Comparison of ENCODE assay signal across 11 cellular contexts in genomic region chr2:69773201-69773600, GRCh38. TPM values are rescaled to one million over a fixed set of nuclear protein-coding genes. Genes with fewer than 3 reads are reported as not detected.
DNase-seq lines count a peak whose midpoint lies in the region; ATAC-seq and TF ChIP-seq lines count a peak whose summit lies in the region.
"Had no signal": no experiment of that assay in that cellular context is flagged by ENCODE, and none has a peak within 500 bp of the region (broad histone marks: within the 10 kb centered on the region; RNA-seq: fewer than 3 reads in every experiment).

No MANE protein-coding gene starts in this region.

- POLR2A ChIA-PET in activated B cell treated with CpG ODN at 0.5 μM for 24 hours (lab: Charles Lee): interaction anchor here (0.8 to 1.0 kb wide), 2 partner anchors 30 to 55 kb away, joined by 3 read pairs; no protein-coding TSS in a partner anchor

- H3K9me3 Mint-ChIP-seq in activated T-cell treated with anti-CD3 and anti-CD28 coated beads, Interleukin-2, amount 50 U/mL, for 24 hours: no peaks in the 10 kb centered on the region
- peaks cover 2% of the 10 kb centered on the region for H3K9me3 Mint-ChIP-seq in activated B cell treated with CpG ODN at 0.5 μM for 24 hours
- no peaks in the 10 kb centered on the region for H3K9me3 Mint-ChIP-seq in stimulated activated naive CD8-positive, alpha-beta T cell treated with anti-CD3 and anti-CD28 coated beads, Interleukin-15, amount 100 ng/mL, for 72 hours
- no peaks in the 10 kb centered on the region for H3K9me3 Mint-ChIP-seq in endothelial cell (ENCODE audit: unreplicated experiment)

- DNase-seq in activated T-cell treated with anti-CD3 and anti-CD28 coated beads, Interleukin-2, amount 50 U/mL, for 24 hours: no peak
- DNase-seq in activated T-cell treated with anti-CD3 and anti-CD28 coated beads, Interleukin-2, amount 50 U/mL, for 1 hour: no peak
- DNase-seq in activated B cell treated with CpG ODN at 0.5 μM for 24 hours (no peak), fibroblast of peridontal ligament (ENCODE audit: extremely low read depth) (peak; percentile 66), endothelial cell (ENCODE audit: low spot score) (no peak)
- DNase-seq in stimulated activated naive CD8-positive, alpha-beta T cell treated with anti-CD3 and anti-CD28 coated beads, Interleukin-15, amount 100 ng/mL, for 72 hours: no peak
- DNase-seq: activated CD4-positive, alpha-beta T cell treated with anti-CD3 and anti-CD28 coated beads, Interleukin-2, amount 50 U/mL, for 1 hour; C1 segment of cervical spinal cord; naive B cell had no signal

- peak overlapping the region; percentile 81 for H3K27ac Mint-ChIP-seq in activated T-cell treated with anti-CD3 and anti-CD28 coated beads, Interleukin-2, amount 50 U/mL, for 24 hours
- peak overlapping the region; percentile 66 for H3K27ac Mint-ChIP-seq in activated B cell treated with CpG ODN at 0.5 μM for 24 hours
- peak overlapping the region in 1 of 2 donors; percentile 44 for H3K27ac Mint-ChIP-seq in stimulated activated naive CD8-positive, alpha-beta T cell treated with anti-CD3 and anti-CD28 coated beads, Interleukin-15, amount 100 ng/mL, for 72 hours
- H3K27ac Mint-ChIP-seq in endothelial cell (ENCODE audit: unreplicated experiment): no peak overlapping the region

- CTCF ChIA-PET in activated B cell treated with CpG ODN at 0.5 μM for 24 hours (lab: Charles Lee): interaction anchor here (0.8 to 1.6 kb wide), 2 partner anchors 8 to 37 kb away, joined by 3 to 4 read pairs; no protein-coding TSS in a partner anchor

- intact Hi-C loops in activated B cell treated with CpG ODN at 0.5 μM for 24 hours (cut with micrococcal nuclease): no loop called here

- peak; percentile 37 for ATAC-seq in activated B cell treated with CpG ODN at 0.5 μM for 24 hours (ENCODE audit: low read depth)
- ATAC-seq in stimulated activated naive CD8-positive, alpha-beta T cell treated with anti-CD3 and anti-CD28 coated beads, Interleukin-15, amount 100 ng/mL, for 72 hours: peak; percentile 58
- ATAC-seq in GM19351 (IDR thresholded peaks at IDR 0.05; ENCODE audit: unreplicated experiment): no peak
- ATAC-seq in HG02610 (IDR thresholded peaks at IDR 0.05; ENCODE audit: unreplicated experiment): no peak

- H3K36me3 Mint-ChIP-seq in activated T-cell treated with anti-CD3 and anti-CD28 coated beads, Interleukin-2, amount 50 U/mL, for 24 hours (ENCODE audit: low read depth): no peaks in the 10 kb centered on the region
- H3K36me3 Mint-ChIP-seq in activated B cell treated with CpG ODN at 0.5 μM for 24 hours (ENCODE audit: low read depth) (peaks cover 4% of the 10 kb centered on the region), endothelial cell (ENCODE audit: low read depth, unreplicated experiment) (no peaks in the 10 kb centered on the region)
- H3K36me3 Mint-ChIP-seq: naive B cell had no signal

- no peak overlapping the region for H3K4me3 Mint-ChIP-seq in activated T-cell treated with anti-CD3 and anti-CD28 coated beads, Interleukin-2, amount 50 U/mL, for 24 hours
- H3K4me3 Mint-ChIP-seq in activated B cell treated with CpG ODN at 0.5 μM for 24 hours: no peak overlapping the region
- no peak overlapping the region for H3K4me3 Mint-ChIP-seq in stimulated activated naive CD8-positive, alpha-beta T cell treated with anti-CD3 and anti-CD28 coated beads, Interleukin-15, amount 100 ng/mL, for 72 hours
- no peak overlapping the region for H3K4me3 Mint-ChIP-seq in endothelial cell (ENCODE audit: unreplicated experiment)

- peaks cover 69% of the 10 kb centered on the region for H3K4me1 Mint-ChIP-seq in activated T-cell treated with anti-CD3 and anti-CD28 coated beads, Interleukin-2, amount 50 U/mL, for 24 hours (ENCODE audit: low read depth)
- peaks cover 73% of the 10 kb centered on the region for H3K4me1 Mint-ChIP-seq in activated B cell treated with CpG ODN at 0.5 μM for 24 hours
- peaks cover 57% of the 10 kb centered on the region for H3K4me1 Mint-ChIP-seq in stimulated activated naive CD8-positive, alpha-beta T cell treated with anti-CD3 and anti-CD28 coated beads, Interleukin-15, amount 100 ng/mL, for 72 hours
- H3K4me1 Mint-ChIP-seq in endothelial cell (ENCODE audit: unreplicated experiment): no peaks in the 10 kb centered on the region

- TF ChIP-seq CTCF in activated B cell treated with CpG ODN at 0.5 μM for 24 hours (IDR thresholded peaks at IDR 0.05): no peak
- TF ChIP-seq CTCF in endothelial cell (IDR thresholded peaks at IDR 0.05; ENCODE audit: unreplicated experiment): no peak

- H3K27me3 Mint-ChIP-seq in activated T-cell treated with anti-CD3 and anti-CD28 coated beads, Interleukin-2, amount 50 U/mL, for 24 hours: no peaks in the 10 kb centered on the region
- H3K27me3 Mint-ChIP-seq in activated B cell treated with CpG ODN at 0.5 μM for 24 hours (no peaks in the 10 kb centered on the region), endothelial cell (ENCODE audit: unreplicated experiment) (peaks cover 2% of the 10 kb centered on the region)
- H3K27me3 Mint-ChIP-seq in stimulated activated naive CD8-positive, alpha-beta T cell treated with anti-CD3 and anti-CD28 coated beads, Interleukin-15, amount 100 ng/mL, for 72 hours: no peaks in the 10 kb centered on the region
- H3K27me3 Mint-ChIP-seq: naive B cell had no signal

RNA-seq across cellular contexts. Expression of gene ANXA4, which starts 31.3 kb away (rescaled TPM):
- total RNA-seq in activated B cell treated with CpG ODN at 0.5 μM for 24 hours (32.0 and 35.4 TPM in 2 replicates), endothelial cell (ENCODE audit: unreplicated experiment) (29.4 TPM)

RNA-seq across cellular contexts. Expression of gene GMCL1, which starts 56.3 kb away (rescaled TPM):
- 8.0 and 13.0 TPM in 2 replicates for total RNA-seq in activated B cell treated with CpG ODN at 0.5 μM for 24 hours
- 8.6 TPM for total RNA-seq in endothelial cell (ENCODE audit: unreplicated experiment)

Comparison
In these comparisons a context has a peak if more than half of its experiments do, and no peak if none do; other contexts are left out.
1. ATAC-seq: peak in activated B cell treated with CpG ODN at 0.5 μM for 24 hours (single experiment) and stimulated activated naive CD8-positive, alpha-beta T cell treated with anti-CD3 and anti-CD28 coated beads, Interleukin-15, amount 100 ng/mL, for 72 hours (single experiment); none in GM19351 (single experiment) and HG02610 (single experiment).